Comparison of ENCODE assay signal across 20 cellular contexts in the genomic region with DNA sequence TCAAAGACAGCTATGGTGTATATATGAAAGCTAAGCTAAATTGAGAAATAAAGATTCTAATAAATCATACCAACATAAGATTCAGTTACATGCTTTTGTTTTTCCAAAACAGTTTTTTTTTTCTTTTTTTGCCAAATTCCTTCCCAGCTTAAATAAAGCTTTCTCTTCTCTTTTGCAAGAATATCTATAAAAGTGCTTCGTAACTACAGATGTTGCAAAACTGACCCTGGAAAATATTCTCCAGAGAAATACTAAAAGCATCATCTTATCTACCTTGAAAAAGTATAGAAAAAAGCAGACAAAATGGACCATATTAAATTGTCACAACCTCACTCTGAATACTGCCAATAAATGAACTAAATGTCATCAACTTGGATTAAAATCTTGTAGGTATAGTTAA. TPM values are rescaled to one million over a fixed set of nuclear protein-coding genes. Genes with fewer than 3 reads are reported as not detected.
DNase-seq lines count a peak whose midpoint lies in the region; ATAC-seq, FAIRE-seq and TF ChIP-seq lines count a peak whose summit lies in the region.
"Had no signal": no experiment of that assay in that cellular context is flagged by ENCODE, and none has a peak within 500 bp of the region (broad histone marks: within the 10 kb centered on the region; RNA-seq: fewer than 3 reads in every experiment).

No MANE protein-coding gene starts in this region.

- peak; percentile 49 for FAIRE-seq in islet of Langerhans (lab: Jason Lieb, UNC)
- peak; percentile 57 for FAIRE-seq in small intestine (lab: Jason Lieb, UNC)
- FAIRE-seq: GM12891, H54 had no signal

- no peaks in the 10 kb centered on the region for H3K9me3 ChIP-seq in adipocyte (ENCODE audit: control insufficient read depth, low read length)
- no peaks in the 10 kb centered on the region for H3K9me3 ChIP-seq in small intestine (ENCODE audit: control insufficient read depth, low read depth)
- H3K9me3 ChIP-seq in WERI-Rb-1 (ENCODE audit: severe bottlenecking): no peaks in the 10 kb centered on the region
- H3K9me3 ChIP-seq: BLaER1 had no signal

- no peaks in the 10 kb centered on the region for H3K36me3 ChIP-seq in adipocyte (ENCODE audit: control insufficient read depth, insufficient read depth, low read length, severe bottlenecking)
- H3K36me3 ChIP-seq in small intestine (ENCODE audit: control insufficient read depth in 2 of 2, insufficient read depth in 2 of 2, low read length in 2 of 2): no peaks in the 10 kb centered on the region
- H3K36me3 ChIP-seq in WERI-Rb-1: peaks cover 39% of the 10 kb centered on the region

- no peaks in the 10 kb centered on the region for H3K27me3 ChIP-seq in adipocyte (replicated peaks; ENCODE audit: control insufficient read depth, insufficient read depth, low read length)
- no peaks in the 10 kb centered on the region for H3K27me3 ChIP-seq in small intestine (ENCODE audit: control insufficient read depth in 2 of 2, insufficient read depth in 2 of 2, low read length in 2 of 2)
- no peaks in the 10 kb centered on the region for H3K27me3 ChIP-seq in WERI-Rb-1 (ENCODE audit: insufficient read depth, low read depth, severe bottlenecking)
- H3K27me3 ChIP-seq: BLaER1 had no signal

- no peak for TF ChIP-seq CTCF in WERI-Rb-1 (IDR thresholded peaks at IDR 0.05; ENCODE audit: low read depth, low read length)

- ATAC-seq in GM18868 (IDR thresholded peaks at IDR 0.05; ENCODE audit: unreplicated experiment) (peak; percentile 22), HG03095 (IDR thresholded peaks at IDR 0.05; ENCODE audit: unreplicated experiment) (no peak)
- ATAC-seq: GM23338, HCT116 had no signal

- no peak overlapping the region for H3K9ac ChIP-seq in adipocyte (ENCODE audit: low read length)
- H3K9ac ChIP-seq: BLaER1 had no signal

- H3K4me3 ChIP-seq in adipocyte (ENCODE audit: low read length) (no peak overlapping the region), small intestine (ENCODE audit: low read depth in 1 of 2, low read length in 2 of 2) (no peak overlapping the region), WERI-Rb-1 (ENCODE audit: low read depth, low read length) (no peak overlapping the region)
- H3K4me3 ChIP-seq: BLaER1, GM23338 had no signal

- H3K27ac ChIP-seq in small intestine (ENCODE audit: low read depth in 1 of 2, low read length in 1 of 2) (no peak overlapping the region), WERI-Rb-1 (no peak overlapping the region)
- H3K27ac ChIP-seq: BLaER1 had no signal

- DNase-seq in adipocyte (ENCODE audit: low read depth): peak; percentile 21
- no peak for DNase-seq in small intestine
- no peak for DNase-seq in WERI-Rb-1
- DNase-seq in GM03348 (ENCODE audit: low spot score): no peak
- no peak for DNase-seq in stimulated activated naive CD4-positive, alpha-beta T cell treated with Interleukin-2 at 50 U/mL for 16 hours (lab: John Stamatoyannopoulos, UW)
- DNase-seq: CD4-positive, alpha-beta memory T cell; DND-41; EL; HFFc6; IMR-90; Karpas-422; KBM-7 had no signal

- WGBS in small intestine, 3 donors: 95 to 100% (median 95%) methylated on average over 1 of the region's 1 CpG

- H3K4me1 ChIP-seq in adipocyte (ENCODE audit: control insufficient read depth, insufficient read depth, low read length) (peaks cover 4% of the 10 kb centered on the region), small intestine (ENCODE audit: control insufficient read depth in 2 of 2, insufficient read depth in 1 of 2, low read depth in 1 of 2, low read length in 1 of 2) (no peaks in the 10 kb centered on the region)
- H3K4me1 ChIP-seq: BLaER1 had no signal

RNA-seq across cellular contexts. Expression of a gene that starts 38.7 kb away (rescaled TPM):
- polyA plus RNA-seq in small intestine: 10 to 100 TPM in 2 of 3 donors, 1 to 10 TPM in 1; 8.6 to 22.4 (median 16.0) TPM
